In the genomic region with DNA sequence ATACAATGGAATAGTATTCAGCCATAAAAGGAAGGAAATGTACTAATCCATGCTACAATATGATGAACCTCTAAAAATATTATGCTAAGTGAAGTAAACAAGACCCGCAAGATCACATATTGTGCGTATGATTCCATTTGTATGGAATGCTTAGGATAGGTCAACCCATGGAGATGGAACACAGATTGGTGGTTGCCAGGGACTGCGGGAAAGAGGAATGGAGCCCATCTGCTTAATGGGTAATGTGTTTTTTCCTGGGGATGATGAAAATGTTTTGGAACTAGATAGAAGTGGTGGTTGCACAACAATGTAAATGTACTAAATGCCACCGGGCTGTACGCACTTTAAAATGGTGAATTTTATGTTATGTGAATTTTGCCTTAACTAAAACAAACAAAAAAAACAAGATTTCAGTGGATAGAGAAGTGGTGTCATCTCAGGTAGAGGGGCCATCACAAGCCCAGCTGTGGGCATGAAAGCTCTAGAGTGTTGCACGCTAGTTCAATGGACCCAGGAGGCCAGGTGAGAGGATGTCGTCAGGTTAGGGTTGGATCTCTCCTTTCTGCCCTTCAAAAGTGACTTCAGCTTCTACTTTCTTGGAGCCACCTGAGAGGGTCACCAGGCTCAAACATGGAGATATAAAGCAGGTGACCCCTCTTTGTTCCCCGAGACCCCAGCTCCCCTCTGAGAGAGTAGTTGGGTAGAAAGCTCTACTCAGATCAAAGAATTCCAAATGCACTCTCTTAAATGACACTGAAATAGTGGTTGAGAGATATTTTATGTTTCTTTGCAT, we compare ENCODE assay signal across 12 cellular contexts. TPM values are rescaled to one million over a fixed set of nuclear protein-coding genes. Genes with fewer than 3 reads are reported as not detected.
"Had no signal": no experiment of that assay in that cellular context is flagged by ENCODE, and none has a peak within 500 bp of the region (broad histone marks: within the 10 kb centered on the region; RNA-seq: fewer than 3 reads in every experiment).

No MANE protein-coding gene starts in this region.

- H3K9me3 ChIP-seq: body of pancreas, left ventricle myocardium inferior had no signal

- H3K36me3 ChIP-seq: neural progenitor cell had no signal

- H3K9ac ChIP-seq: neural progenitor cell had no signal

- H3K36me3 Mint-ChIP-seq: neural progenitor cell, type B pancreatic cell had no signal

- H2AFZ ChIP-seq: neural progenitor cell had no signal

- H3K27ac Mint-ChIP-seq: activated CD8-positive, alpha-beta T cell treated with anti-CD3 and anti-CD28 coated beads for 36 hours; neural progenitor cell; stimulated activated naive B cell treated with anti-CD40 and anti-IgM and Interleukin-4, amounts not matched to agents 10 μg/mL and 1 μg/mL and 100 μg/mL, for 72 hours had no signal

- H3K4me2 ChIP-seq: neural progenitor cell had no signal

- H3K4me3 ChIP-seq: body of pancreas, neural progenitor cell had no signal

- DNase-seq: activated CD8-positive, alpha-beta T cell treated with anti-CD3 and anti-CD28 coated beads for 36 hours; activated naive CD4-positive, alpha-beta T cell treated with anti-CD3 and anti-CD28 coated beads, Interleukin-2, amount 50 U/mL, for 16 hours; amniotic stem cell; body of pancreas; central memory CD4-positive, alpha-beta T cell; left ventricle myocardium inferior; midbrain; stimulated activated naive B cell treated with anti-CD40 and anti-IgM and Interleukin-4, amounts not matched to agents 10 μg/mL and 1 μg/mL and 100 μg/mL, for 72 hours; substantia nigra had no signal

- ATAC-seq: activated CD8-positive, alpha-beta T cell treated with anti-CD3 and anti-CD28 coated beads for 36 hours; body of pancreas; esophagus mucosa; stimulated activated naive B cell treated with anti-CD40 and anti-IgM and Interleukin-4, amounts not matched to agents 10 μg/mL and 1 μg/mL and 100 μg/mL, for 72 hours had no signal

- H3K27me3 ChIP-seq: body of pancreas had no signal

- H3K4me3 Mint-ChIP-seq: activated CD8-positive, alpha-beta T cell treated with anti-CD3 and anti-CD28 coated beads for 36 hours; neural progenitor cell had no signal

- H3K9me3 Mint-ChIP-seq: activated CD8-positive, alpha-beta T cell treated with anti-CD3 and anti-CD28 coated beads for 36 hours; stimulated activated naive B cell treated with anti-CD40 and anti-IgM and Interleukin-4, amounts not matched to agents 10 μg/mL and 1 μg/mL and 100 μg/mL, for 72 hours; type B pancreatic cell had no signal

- H3K27ac ChIP-seq: body of pancreas, left ventricle myocardium inferior, neural progenitor cell had no signal

RNA-seq across cellular contexts. Expression of a gene that starts 55.5 kb away (rescaled TPM):
- total RNA-seq: activated CD8-positive, alpha-beta T cell treated with anti-CD3 and anti-CD28 coated beads for 36 hours had no signal
